Comparison of ENCODE assay signal across 8 cellular contexts in genomic region chr12:19439059-19440018, GRCh38. TPM values are rescaled to one million over a fixed set of nuclear protein-coding genes. Genes with fewer than 3 reads are reported as not detected.
DNase-seq lines count a peak whose midpoint lies in the region; ATAC-seq and TF ChIP-seq lines count a peak whose summit lies in the region.

TSS of gene AEBP2 (plus strand) at chr12:19439492. CDS start at chr12:19439700, 208 bp downstream.

- peak within 1 kb of the TSS; percentile 95 for H3K27ac Mint-ChIP-seq in activated naive CD8-positive, alpha-beta T cell treated with anti-CD3 and anti-CD28 coated beads, Interleukin-2, amount 50 U/mL, for 24 hours

- TF ChIP-seq EP300 in tibial nerve (IDR thresholded peaks at IDR 0.05) = peak in 1 of 2 donors; percentile 92

- WGBS in trophoblast cell (ENCODE audit: extremely low coverage, insufficient coverage, insufficient read length) = no CpG with 5 or more reads among the region's 102 CpGs
- 6 to 9% methylated on average over 53 to 74 of the region's 102 CpGs for WGBS in tibial nerve, 2 donors

- no peaks in the 10 kb centered on the region for H3K27me3 Mint-ChIP-seq in activated naive CD8-positive, alpha-beta T cell treated with anti-CD3 and anti-CD28 coated beads, Interleukin-2, amount 50 U/mL, for 24 hours

- peak within 1 kb of the TSS; percentile 98 for H2BK5ac ChIP-seq in trophoblast cell (ENCODE audit: low read depth, low read length, poor library complexity)

- peak within 1 kb of the TSS; percentile 99 for H4K12ac ChIP-seq in trophoblast cell (ENCODE audit: low read depth, low read length)

- peak within 1 kb of the TSS; percentile 94 for H2BK12ac ChIP-seq in trophoblast cell (ENCODE audit: low read length)

- H3K4me3 Mint-ChIP-seq in activated naive CD8-positive, alpha-beta T cell treated with anti-CD3 and anti-CD28 coated beads, Interleukin-2, amount 50 U/mL, for 24 hours = peak within 1 kb of the TSS; percentile 91

- H2AK5ac ChIP-seq in trophoblast cell (ENCODE audit: low read length) = peak within 1 kb of the TSS; percentile 100

- H4K8ac ChIP-seq in trophoblast cell (ENCODE audit: low read depth, low read length) = peak within 1 kb of the TSS; percentile 100

- no peaks in the 10 kb centered on the region for H3K9me3 Mint-ChIP-seq in activated naive CD8-positive, alpha-beta T cell treated with anti-CD3 and anti-CD28 coated beads, Interleukin-2, amount 50 U/mL, for 24 hours

- H4K91ac ChIP-seq in trophoblast cell (ENCODE audit: low read depth, low read length) = peak within 1 kb of the TSS; percentile 99

- peaks cover 17% of the 10 kb centered on the region for H3K79me1 ChIP-seq in trophoblast cell (ENCODE audit: low read length)

- H3K4me3 ChIP-seq in cardiac muscle cell = peak within 1 kb of the TSS; percentile 97
- H3K4me3 ChIP-seq in trophoblast cell (ENCODE audit: low read depth, low read length) = peak within 1 kb of the TSS; percentile 99
- H3K4me3 ChIP-seq in tibial nerve = peak within 1 kb of the TSS; percentile 86 to 98 (median 92)

- H2BK120ac ChIP-seq in trophoblast cell (ENCODE audit: insufficient read depth, low read length, poor library complexity) = peak within 1 kb of the TSS; percentile 100

- H2AFZ ChIP-seq in trophoblast cell (ENCODE audit: insufficient read depth, low read length, poor library complexity) = peak within 1 kb of the TSS; percentile 99

- peak; percentile 82 for ATAC-seq in HG02610 (IDR thresholded peaks at IDR 0.05; ENCODE audit: unreplicated experiment)
- ATAC-seq in activated naive CD8-positive, alpha-beta T cell treated with anti-CD3 and anti-CD28 coated beads, Interleukin-2, amount 50 U/mL, for 24 hours = peak; percentile 77

- peak; percentile 69 for DNase-seq in NCI-H1092 (lab: John Stamatoyannopoulos, UW)
- peak; percentile 91 for DNase-seq in SW480 (ENCODE audit: low spot score)
- DNase-seq in activated naive CD8-positive, alpha-beta T cell treated with anti-CD3 and anti-CD28 coated beads, Interleukin-2, amount 50 U/mL, for 24 hours = peak; percentile 83
- peak; percentile 95 to 98 for DNase-seq in cardiac muscle cell (ENCODE audit: low read depth in 1 of 2, low spot score in 1 of 2)
- peak; percentile 91 to 92 for DNase-seq in trophoblast cell
- DNase-seq in tibial nerve (ENCODE audit: low spot score in 2 of 2) = peak; percentile 82 to 83

- H3K4ac ChIP-seq in trophoblast cell (ENCODE audit: low read depth, low read length) = peak within 1 kb of the TSS; percentile 100

- H3K14ac ChIP-seq in trophoblast cell (ENCODE audit: low read length) = peak within 1 kb of the TSS; percentile 100

- no peak within 1 kb of the TSS for H3K23ac ChIP-seq in trophoblast cell (ENCODE audit: low read length)

- H3K4me2 ChIP-seq in trophoblast cell (ENCODE audit: low read length) = peak within 1 kb of the TSS; percentile 83

- peaks cover 4% of the 10 kb centered on the region for H3K4me1 ChIP-seq in cardiac muscle cell (ENCODE audit: low read depth)
- peaks cover 3 to 5% of the 10 kb centered on the region in 2 experiments for H3K4me1 ChIP-seq in trophoblast cell (ENCODE audit: control insufficient read depth in 1 of 2, insufficient read depth in 2 of 2, low read length in 2 of 2)
- peaks cover 0 to 27% (median 2%) of the 10 kb centered on the region in 4 donors for H3K4me1 ChIP-seq in tibial nerve

- H3K27me3 ChIP-seq in cardiac muscle cell (no peaks in the 10 kb centered on the region), trophoblast cell (ENCODE audit: insufficient read depth, low read length) (peaks cover 3% of the 10 kb centered on the region), tibial nerve (no peaks in the 10 kb centered on the region)

- H3K36me3 Mint-ChIP-seq in activated naive CD8-positive, alpha-beta T cell treated with anti-CD3 and anti-CD28 coated beads, Interleukin-2, amount 50 U/mL, for 24 hours (ENCODE audit: low read depth) = peaks cover 28% of the 10 kb centered on the region

- peak within 1 kb of the TSS; percentile 93 for H3K9ac ChIP-seq in trophoblast cell (ENCODE audit: low read length)

- H3K9me3 ChIP-seq in cardiac muscle cell (ENCODE audit: low read depth) (no peaks in the 10 kb centered on the region), trophoblast cell (ENCODE audit: insufficient read depth, low read depth, low read length) (peaks cover 3% of the 10 kb centered on the region), tibial nerve (no peaks in the 10 kb centered on the region)

- TF ChIP-seq CTCF in cardiac muscle cell (IDR thresholded peaks at IDR 0.05; ENCODE audit: low read depth, low read length) = no peak
- no peak for TF ChIP-seq CTCF in tibial nerve (IDR thresholded peaks at IDR 0.05)

- H3K4me1 Mint-ChIP-seq in activated naive CD8-positive, alpha-beta T cell treated with anti-CD3 and anti-CD28 coated beads, Interleukin-2, amount 50 U/mL, for 24 hours = peaks cover 59% of the 10 kb centered on the region

- TF ChIP-seq POLR2A in GM10847 (IDR thresholded peaks at IDR 0.05; ENCODE audit: extremely low read depth, insufficient read length) = peak; percentile 56
- peak; percentile 57 to 90 for TF ChIP-seq POLR2A in tibial nerve (IDR thresholded peaks at IDR 0.05)

- H3K36me3 ChIP-seq in cardiac muscle cell (no peaks in the 10 kb centered on the region), trophoblast cell (ENCODE audit: control insufficient read depth in 1 of 2, insufficient read depth in 2 of 2, low read length in 2 of 2) (peaks cover 0 to 7% of the 10 kb centered on the region in 2 experiments), tibial nerve (peaks cover 0 to 8% (median 0%) of the 10 kb centered on the region in 3 donors)

- peaks cover 16% of the 10 kb centered on the region for H3K79me2 ChIP-seq in trophoblast cell (ENCODE audit: control insufficient read depth, insufficient read depth, low read length, poor library complexity)

- H3K18ac ChIP-seq in trophoblast cell (ENCODE audit: low read length) = peak within 1 kb of the TSS; percentile 100

- peak within 1 kb of the TSS; percentile 89 for H3K27ac ChIP-seq in cardiac muscle cell
- peak within 1 kb of the TSS; percentile 87 for H3K27ac ChIP-seq in trophoblast cell (ENCODE audit: low read depth, low read length)
- peak within 1 kb of the TSS; percentile 94 to 97 (median 96) for H3K27ac ChIP-seq in tibial nerve

RNA-seq across cellular contexts. Expression of gene AEBP2, which starts in this region (rescaled TPM):
- total RNA-seq in cardiac muscle cell (21.0 and 23.0 TPM in 2 replicates), tibial nerve (10 to 100 TPM; 35.7 to 55.9 (median 45.7) TPM)
- 13.6 and 20.7 TPM in 2 replicates for polyA plus RNA-seq in cardiac muscle cell
- 66.3 and 67.4 TPM in 2 replicates for polyA plus RNA-seq in trophoblast cell (2013)

Comparison
In these comparisons a context has a peak if more than half of its experiments do, and no peak if none do; other contexts are left out.
1. Peak in every context shown above with its lines: DNase-seq, ATAC-seq, H3K4me3 ChIP-seq and H3K27ac ChIP-seq.